18 cellular contexts compared by ENCODE assay signal in genomic region chr5:33808699-33809098, GRCh38.
"Had no signal": no experiment of that assay in that cellular context is flagged by ENCODE, and none has a peak within 500 bp of the region (broad histone marks: within the 10 kb centered on the region; RNA-seq: fewer than 3 reads in every experiment).

No MANE protein-coding gene starts in this region.

- H3K27me3 Mint-ChIP-seq: progenitor cell of endocrine pancreas had no signal

- H3K27me3 ChIP-seq: adrenal gland, cardiac muscle cell, tibial artery had no signal

- H3K36me3 ChIP-seq: adrenal gland, cardiac muscle cell, tibial artery had no signal

- H3K9me3 ChIP-seq: adrenal gland, tibial artery had no signal

- H3K4me3 Mint-ChIP-seq: activated naive CD4-positive, alpha-beta T cell treated with anti-CD3 and anti-CD28 coated beads for 36 hours; activated T-cell treated with anti-CD3 and anti-CD28 coated beads, Interleukin-2, amount 50 U/mL, for 4 hours had no signal

- DNase-seq: activated CD4-positive, alpha-beta T cell treated with anti-CD3 and anti-CD28 coated beads for 48 hours; activated CD4-positive, CD25-positive, alpha-beta regulatory T cell; activated CD8-positive, alpha-beta memory T cell treated with anti-CD3 and anti-CD28 coated beads, Interleukin-2, amount 50 U/mL, for 4 hours; activated naive CD4-positive, alpha-beta T cell treated with anti-CD3 and anti-CD28 coated beads for 36 hours; activated T-cell treated with anti-CD3 and anti-CD28 coated beads, Interleukin-2, amount 50 U/mL, for 4 hours; adrenal gland; hypothalamus; mammary epithelial cell; occipital lobe; stimulated activated CD4-positive, alpha-beta T cell treated with anti-CD3 and anti-CD28 coated beads, Interleukin-12 subunit alpha, Interleukin-12 subunit beta, amount 100 ng/mL, for 4 hours; stimulated activated CD4-positive, alpha-beta T cell treated with anti-CD3 and anti-CD28 coated beads, Interleukin-1b, Interleukin-23, amount 100 ng/mL, for 48 hours; stimulated activated CD8-positive, alpha-beta memory T cell treated with anti-CD3 and anti-CD28 coated beads, Interleukin-4, amount 100 ng/mL, for 48 hours; stimulated activated naive CD4-positive, alpha-beta T cell; T-helper 1 cell; T-helper 9 cell; tibial artery had no signal

- H3K4me3 ChIP-seq: adrenal gland, cardiac muscle cell, tibial artery had no signal

- H3K9me3 Mint-ChIP-seq: activated naive CD4-positive, alpha-beta T cell treated with anti-CD3 and anti-CD28 coated beads for 36 hours; activated T-cell treated with anti-CD3 and anti-CD28 coated beads, Interleukin-2, amount 50 U/mL, for 4 hours had no signal

- ATAC-seq: activated T-cell treated with anti-CD3 and anti-CD28 coated beads, Interleukin-2, amount 50 U/mL, for 4 hours had no signal

- H3K27ac Mint-ChIP-seq: activated naive CD4-positive, alpha-beta T cell treated with anti-CD3 and anti-CD28 coated beads for 36 hours; progenitor cell of endocrine pancreas had no signal

- H3K27ac ChIP-seq: adrenal gland, tibial artery had no signal
